Comparison of ENCODE assay signal across 1 cellular context in genomic region chr19:55461259-55461973, GRCh38.
TF ChIP-seq lines count a peak whose summit lies in the region.

Gene ISOC2, minus strand, starts transcription at chr19:55461642. Its CDS starts 5,156 bp downstream, at chr19:55456486.

TF ChIP-seq in GM12878, 131 proteins besides CTCF, POLR2A, EP300 and RAD21 (continued from another document and continues in another):
- TF ChIP-seq NKRF (conservative IDR thresholded peaks at IDR 0.05) (peak; percentile 93), MEF2A (IDR thresholded peaks at IDR 0.05; ENCODE audit: insufficient read depth, low read depth, low read length) (no peak), SIN3A (IDR thresholded peaks at IDR 0.05; ENCODE audit: low read depth, low read length) (no peak), NRF1 (conservative IDR thresholded peaks at IDR 0.05; ENCODE audit: low read depth, low read length) (no peak), ZBED1 (IDR thresholded peaks at IDR 0.05; ENCODE audit: borderline replicate concordance) (no peak), CUX1 (IDR thresholded peaks at IDR 0.05; ENCODE audit: insufficient replicate concordance, low read depth, low read length) (no peak), POLR2AphosphoS2 (IDR thresholded peaks at IDR 0.05; ENCODE audit: low read depth, low read length) (no peak), IRF3 (IDR thresholded peaks at IDR 0.05) (peak; percentile 97), SPI1 (IDR thresholded peaks at IDR 0.05; ENCODE audit: borderline replicate concordance, insufficient read depth, low read depth, low read length) (no peak), MTA2 (IDR thresholded peaks at IDR 0.05; ENCODE audit: low read depth) (no peak), SMAD1 (IDR thresholded peaks at IDR 0.05; ENCODE audit: low read depth, partially characterized antibody) (no peak), IRF4 (IDR thresholded peaks at IDR 0.05; ENCODE audit: low read depth, low read length) (no peak), YY1 (IDR thresholded peaks at IDR 0.05; ENCODE audit: low read depth, low read length) (peak; percentile 34; the same call in 1 of the 2 replicates), PAX5 (IDR thresholded peaks at IDR 0.05; ENCODE audit: borderline replicate concordance, low read depth, low read length) (no peak), ETV6 (conservative IDR thresholded peaks at IDR 0.05 in 1 of 2, IDR thresholded peaks at IDR 0.05 in 1 of 2; ENCODE audit: borderline replicate concordance in 1 of 2, low read depth in 1 of 2) (no peak), CHD4 (IDR thresholded peaks at IDR 0.05) (no peak), RELA (IDR thresholded peaks at IDR 0.05; ENCODE audit: borderline replicate concordance, partially characterized antibody) (peak; percentile 49), STAT1 (conservative IDR thresholded peaks at IDR 0.05) (0 out of 2 replicates have a peak, but pooled peaks have one; percentile 72), ZSCAN29 (IDR thresholded peaks at IDR 0.05) (no peak), GABPA (IDR thresholded peaks at IDR 0.05; ENCODE audit: low read depth) (no peak), MYB (IDR thresholded peaks at IDR 0.05; ENCODE audit: borderline replicate concordance, low read depth, low read length) (no peak), IKZF1 (conservative IDR thresholded peaks at IDR 0.05) (peak; percentile 35), TARDBP (IDR thresholded peaks at IDR 0.05; ENCODE audit: borderline replicate concordance) (no peak), ZNF274 (IDR thresholded peaks at IDR 0.05; ENCODE audit: insufficient read depth, insufficient read length) (no peak), PML (IDR thresholded peaks at IDR 0.05; ENCODE audit: low read length) (no peak), KLF5 (IDR thresholded peaks at IDR 0.05; ENCODE audit: partially characterized antibody) (peak; percentile 62), ATF2 (IDR thresholded peaks at IDR 0.05; ENCODE audit: low read length) (no peak), CREM (IDR thresholded peaks at IDR 0.05; ENCODE audit: low read depth) (peak; percentile 75), CBX5 (IDR thresholded peaks at IDR 0.05; ENCODE audit: low read depth) (no peak), MAX (IDR thresholded peaks at IDR 0.05; ENCODE audit: low read depth, low read length) (peak; percentile 92), BRCA1 (IDR thresholded peaks at IDR 0.05; ENCODE audit: low read depth, low read length) (no peak), ZNF622 (IDR thresholded peaks at IDR 0.05) (no peak), ZBTB40 (IDR thresholded peaks at IDR 0.05; ENCODE audit: borderline replicate concordance) (peak; percentile 26; the same call in 1 of the 2 replicates), FOXK2 (IDR thresholded peaks at IDR 0.05) (no peak), ZBTB11 (CRISPR knock-in tag; IDR thresholded peaks at IDR 0.05) (no peak), TCF12 (IDR thresholded peaks at IDR 0.05; ENCODE audit: low read depth, low read length) (no peak), RELB (IDR thresholded peaks at IDR 0.05; ENCODE audit: low read depth) (0 out of 2 replicates have a peak, but pooled peaks have one; percentile 13), PKNOX1 (IDR thresholded peaks at IDR 0.05) (peak; percentile 100), NFIC (IDR thresholded peaks at IDR 0.05; ENCODE audit: low read depth, low read length) (no peak), RB1 (IDR thresholded peaks at IDR 0.05; ENCODE audit: borderline replicate concordance) (peak; percentile 63; the same call in 1 of the 2 replicates), ZNF384 (IDR thresholded peaks at IDR 0.05; ENCODE audit: borderline replicate concordance, low read depth, low read length) (no peak), GATAD2B (conservative IDR thresholded peaks at IDR 0.05; ENCODE audit: low read depth) (peak; percentile 57), NR2C1 (IDR thresholded peaks at IDR 0.05) (no peak)
